2 cellular contexts compared by ENCODE assay signal in the genomic region with DNA sequence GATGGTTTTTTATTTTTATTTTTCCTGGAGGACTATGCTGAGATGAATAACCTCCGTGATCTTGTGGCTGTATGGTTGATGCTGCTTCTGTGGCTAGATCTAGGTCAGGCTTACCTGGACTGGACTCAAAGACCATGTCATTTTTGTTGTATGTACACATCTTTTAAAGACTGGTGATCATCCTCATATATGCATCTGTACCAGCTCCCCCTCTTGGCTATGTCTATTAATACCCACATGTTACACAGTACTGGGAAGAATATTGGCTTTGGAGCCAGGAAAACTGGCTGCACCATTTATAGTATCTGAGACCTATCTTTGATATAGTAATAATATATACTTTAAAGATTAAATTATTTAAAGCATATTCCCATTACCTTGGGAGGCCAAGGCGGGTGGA.
TF ChIP-seq lines count a peak whose summit lies in the region.

No MANE protein-coding gene starts in this region.

TF ChIP-seq in IMR-90, 13 proteins besides CTCF, POLR2A, EP300 and RAD21:
- TF ChIP-seq, protein P1, sequence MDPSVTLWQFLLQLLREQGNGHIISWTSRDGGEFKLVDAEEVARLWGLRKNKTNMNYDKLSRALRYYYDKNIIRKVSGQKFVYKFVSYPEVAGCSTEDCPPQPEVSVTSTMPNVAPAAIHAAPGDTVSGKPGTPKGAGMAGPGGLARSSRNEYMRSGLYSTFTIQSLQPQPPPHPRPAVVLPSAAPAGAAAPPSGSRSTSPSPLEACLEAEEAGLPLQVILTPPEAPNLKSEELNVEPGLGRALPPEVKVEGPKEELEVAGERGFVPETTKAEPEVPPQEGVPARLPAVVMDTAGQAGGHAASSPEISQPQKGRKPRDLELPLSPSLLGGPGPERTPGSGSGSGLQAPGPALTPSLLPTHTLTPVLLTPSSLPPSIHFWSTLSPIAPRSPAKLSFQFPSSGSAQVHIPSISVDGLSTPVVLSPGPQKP (IDR thresholded peaks at IDR 0.05; ENCODE audit: borderline replicate concordance, low read depth, low read length): no peak
- TF ChIP-seq MXI1 (IDR thresholded peaks at IDR 0.05; ENCODE audit: borderline replicate concordance, low read depth, low read length): no peak
- no peak for TF ChIP-seq CHD1 (IDR thresholded peaks at IDR 0.05; ENCODE audit: low read depth, low read length)
- TF ChIP-seq RFX5 (IDR thresholded peaks at IDR 0.05; ENCODE audit: low read depth, low read length): no peak
- TF ChIP-seq MAZ (IDR thresholded peaks at IDR 0.05; ENCODE audit: borderline replicate concordance, low read depth, low read length): no peak
- TF ChIP-seq RCOR1 (IDR thresholded peaks at IDR 0.05; ENCODE audit: insufficient replicate concordance, low read length): no peak
- no peak for TF ChIP-seq SMC3 (IDR thresholded peaks at IDR 0.05; ENCODE audit: low read depth, low read length)
- no peak for TF ChIP-seq BHLHE40 (IDR thresholded peaks at IDR 0.05; ENCODE audit: low read depth, low read length)
- TF ChIP-seq NFE2L2 (IDR thresholded peaks at IDR 0.05; ENCODE audit: low read depth, low read length): no peak
- no peak for TF ChIP-seq MAFK (IDR thresholded peaks at IDR 0.05; ENCODE audit: low read depth, low read length)
- TF ChIP-seq FOS (IDR thresholded peaks at IDR 0.05; ENCODE audit: low read depth, low read length): no peak
- no peak for TF ChIP-seq CEBPB (IDR thresholded peaks at IDR 0.05; ENCODE audit: low read depth, low read length)
- TF ChIP-seq USF2 (IDR thresholded peaks at IDR 0.05; ENCODE audit: low read depth, low read length): no peak

TF ChIP-seq in HepG2, 621 proteins besides CTCF, POLR2A, EP300 and RAD21:
- no peak for TF ChIP-seq MIER3 (CRISPR knock-in tag; IDR thresholded peaks at IDR 0.05; ENCODE audit: borderline replicate concordance)
- 0 out of 2 replicates have a peak, but pooled peaks have one; percentile 13 for TF ChIP-seq STAG1 (CRISPR knock-in tag; IDR thresholded peaks at IDR 0.05)
